ENCODE assay signal across 17 cellular contexts in the genomic region with DNA sequence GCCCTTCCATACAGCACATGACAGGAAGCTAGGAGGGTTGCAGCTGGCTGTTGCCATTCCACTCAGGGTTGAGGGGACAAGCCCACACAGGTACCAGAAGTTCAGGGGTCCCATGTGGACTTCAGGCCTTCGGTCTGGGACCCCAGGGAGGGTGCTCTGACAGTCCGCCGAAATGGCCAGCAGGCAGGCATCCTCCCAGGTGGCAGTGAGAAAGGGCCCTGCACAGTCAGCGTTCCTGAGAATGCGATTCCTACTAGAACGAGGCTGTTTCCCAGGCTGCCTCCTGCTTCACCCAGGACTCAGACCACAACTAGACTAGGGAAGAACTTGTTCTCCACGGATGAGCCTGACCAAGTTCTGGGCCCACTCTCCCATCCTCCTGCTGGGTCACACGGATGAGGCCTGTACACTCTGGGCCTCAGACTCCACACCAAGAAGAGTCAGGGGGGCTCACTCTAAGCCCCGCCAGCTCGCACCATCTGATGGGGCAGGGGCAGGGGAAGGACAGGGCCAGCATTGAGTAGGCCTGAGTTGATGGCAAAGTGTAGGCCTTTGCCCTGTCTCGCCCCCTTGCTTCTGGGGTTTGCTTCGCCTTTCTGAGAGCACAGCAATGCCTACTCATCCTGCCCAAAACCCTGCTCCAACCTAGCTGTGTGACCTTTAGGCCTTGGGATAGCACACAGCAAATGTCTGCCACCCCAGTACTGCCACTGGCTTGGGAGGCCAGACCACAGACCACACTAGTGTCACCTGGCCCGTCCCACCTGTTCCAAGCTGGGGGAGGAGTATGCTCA.
"Had no signal": no experiment of that assay in that cellular context is flagged by ENCODE, and none has a peak within 500 bp of the region (broad histone marks: within the 10 kb centered on the region; RNA-seq: fewer than 3 reads in every experiment).

No MANE protein-coding gene starts in this region.

- H3K4me1 ChIP-seq: colonic mucosa, foreskin keratinocyte, pancreas had no signal

- ATAC-seq: activated CD4-positive, CD25-positive, alpha-beta regulatory T cell treated with anti-CD3 and anti-CD28 coated beads, Interleukin-2, amount 50 U/mL, for 24 hours; activated CD8-positive, alpha-beta memory T cell treated with anti-CD3 and anti-CD28 coated beads, Interleukin-2, amount 10 ng/mL, durations not matched to agents 7 days and 5 days; activated T-cell treated with anti-CD3 and anti-CD28 coated beads, Interleukin-2, amount 50 U/mL, for 72 hours; foreskin keratinocyte; left lobe of liver; pancreas; stimulated activated effector memory CD8-positive, alpha-beta T cell treated with anti-CD3 and anti-CD28 coated beads, Interleukin-12 subunit alpha, Interleukin-12 subunit beta, amount 100 ng/mL, for 72 hours had no signal

- H3K27me3 ChIP-seq: colonic mucosa, foreskin keratinocyte, pancreas, SJCRH30 had no signal

- FAIRE-seq: endothelial cell of umbilical vein, pancreas, small intestine had no signal

- H3K27ac ChIP-seq: colonic mucosa, foreskin keratinocyte, pancreas, SJCRH30 had no signal

- H3K36me3 ChIP-seq: colonic mucosa, pancreas had no signal

- H3K9me3 Mint-ChIP-seq: activated naive CD4-positive, alpha-beta T cell treated with anti-CD3 and anti-CD28 coated beads for 36 hours; activated T-cell treated with anti-CD3 and anti-CD28 coated beads, Interleukin-2, amount 50 U/mL, for 72 hours; memory B cell; nephron progenitor cell; stimulated activated effector memory CD8-positive, alpha-beta T cell treated with anti-CD3 and anti-CD28 coated beads, Interleukin-12 subunit alpha, Interleukin-12 subunit beta, amount 100 ng/mL, for 72 hours; T-helper 2 cell treated with Interferon-gamma antibody and Interleukin-4, amounts not matched to agents 5 μg/mL and 100 μg/mL, for 36 hours had no signal

- H3K27ac Mint-ChIP-seq: activated CD8-positive, alpha-beta memory T cell treated with anti-CD3 and anti-CD28 coated beads, Interleukin-2, amount 10 ng/mL, durations not matched to agents 7 days and 5 days; activated naive CD4-positive, alpha-beta T cell treated with anti-CD3 and anti-CD28 coated beads for 36 hours; activated T-cell treated with anti-CD3 and anti-CD28 coated beads, Interleukin-2, amount 50 U/mL, for 72 hours; memory B cell; nephron progenitor cell; stimulated activated effector memory CD8-positive, alpha-beta T cell treated with anti-CD3 and anti-CD28 coated beads, Interleukin-12 subunit alpha, Interleukin-12 subunit beta, amount 100 ng/mL, for 72 hours; T-helper 2 cell treated with Interferon-gamma antibody and Interleukin-4, amounts not matched to agents 5 μg/mL and 100 μg/mL, for 36 hours had no signal

- H3K4me3 ChIP-seq: colonic mucosa, pancreas, SJCRH30 had no signal

- H3K36me3 Mint-ChIP-seq: activated CD8-positive, alpha-beta memory T cell treated with anti-CD3 and anti-CD28 coated beads, Interleukin-2, amount 10 ng/mL, durations not matched to agents 7 days and 5 days; stimulated activated effector memory CD8-positive, alpha-beta T cell treated with anti-CD3 and anti-CD28 coated beads, Interleukin-12 subunit alpha, Interleukin-12 subunit beta, amount 100 ng/mL, for 72 hours had no signal

- H3K4me3 Mint-ChIP-seq: activated CD8-positive, alpha-beta memory T cell treated with anti-CD3 and anti-CD28 coated beads, Interleukin-2, amount 10 ng/mL, durations not matched to agents 7 days and 5 days; activated naive CD4-positive, alpha-beta T cell treated with anti-CD3 and anti-CD28 coated beads for 36 hours; activated T-cell treated with anti-CD3 and anti-CD28 coated beads, Interleukin-2, amount 50 U/mL, for 72 hours; memory B cell; nephron progenitor cell; stimulated activated effector memory CD8-positive, alpha-beta T cell treated with anti-CD3 and anti-CD28 coated beads, Interleukin-12 subunit alpha, Interleukin-12 subunit beta, amount 100 ng/mL, for 72 hours; T-helper 2 cell treated with Interferon-gamma antibody and Interleukin-4, amounts not matched to agents 5 μg/mL and 100 μg/mL, for 36 hours had no signal

- H3K9me3 ChIP-seq: colonic mucosa, pancreas, SJCRH30 had no signal

- H3K4me1 Mint-ChIP-seq: activated CD8-positive, alpha-beta memory T cell treated with anti-CD3 and anti-CD28 coated beads, Interleukin-2, amount 10 ng/mL, durations not matched to agents 7 days and 5 days; stimulated activated effector memory CD8-positive, alpha-beta T cell treated with anti-CD3 and anti-CD28 coated beads, Interleukin-12 subunit alpha, Interleukin-12 subunit beta, amount 100 ng/mL, for 72 hours had no signal

- DNase-seq: activated CD4-positive, alpha-beta T cell treated with anti-CD3 and anti-CD28 coated beads, Interleukin-2, amount 50 U/mL, for 4 hours; activated CD8-positive, alpha-beta memory T cell treated with anti-CD3 and anti-CD28 coated beads, Interleukin-2, amount 10 ng/mL, durations not matched to agents 7 days and 5 days; activated naive CD4-positive, alpha-beta T cell treated with anti-CD3 and anti-CD28 coated beads for 36 hours; activated T-cell treated with anti-CD3 and anti-CD28 coated beads, Interleukin-2, amount 50 U/mL, for 72 hours; colonic mucosa; foreskin keratinocyte; nephron progenitor cell; SJCRH30; small intestine; trophoblast cell had no signal

- H3K27me3 Mint-ChIP-seq: activated CD8-positive, alpha-beta memory T cell treated with anti-CD3 and anti-CD28 coated beads, Interleukin-2, amount 10 ng/mL, durations not matched to agents 7 days and 5 days; memory B cell had no signal
